9 cellular contexts compared by ENCODE assay signal in the genomic region with DNA sequence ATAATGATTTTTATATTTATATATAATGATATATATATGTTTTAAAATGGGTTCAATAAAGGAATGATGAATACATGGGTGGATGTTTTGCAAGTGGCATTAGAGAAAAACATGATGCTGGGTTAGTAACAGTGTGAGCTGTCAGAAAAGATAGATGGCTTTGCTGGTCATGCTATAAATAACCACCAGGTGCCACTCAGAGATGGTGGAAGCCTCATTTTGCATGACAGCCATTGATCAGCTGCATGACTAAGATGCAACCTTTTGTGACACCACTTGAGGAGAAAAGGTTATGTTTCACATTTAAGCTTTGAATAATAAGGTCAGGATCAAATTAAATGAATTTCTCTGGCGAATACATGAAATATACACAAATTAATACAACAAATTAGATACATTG.
DNase-seq lines count a peak whose midpoint lies in the region; ATAC-seq and TF ChIP-seq lines count a peak whose summit lies in the region.
"Had no signal": no experiment of that assay in that cellular context is flagged by ENCODE, and none has a peak within 500 bp of the region (broad histone marks: within the 10 kb centered on the region; RNA-seq: fewer than 3 reads in every experiment).

No MANE protein-coding gene starts in this region.

- intact Hi-C loops in OCI-LY7 (cut with micrococcal nuclease; ENCODE audit: unreplicated experiment): loop anchor here (2.0 to 10.0 kb wide), 4 partner anchors 196 to 735 kb away; no protein-coding TSS in a partner anchor
- intact Hi-C loops in lower lobe of right lung (cut with DNase I): no loop called here

- CTCF ChIA-PET in OCI-LY7 (lab: Charles Lee; ENCODE audit: unreplicated experiment): no interaction called here

- H3K4me1 ChIP-seq in OCI-LY7 (ENCODE audit: insufficient read depth, low read length, poor library complexity, severe bottlenecking) (peaks cover 30% of the 10 kb centered on the region), lower lobe of right lung (no peaks in the 10 kb centered on the region)

- POLR2A ChIA-PET in OCI-LY7 (lab: Charles Lee): interaction anchor here (0.7 to 2.3 kb wide), 10 partner anchors 9 to 502 kb away, joined by 3 to 11 read pairs (median 3); no protein-coding TSS in a partner anchor

- no peak overlapping the region for H3K9ac ChIP-seq in neural cell (ENCODE audit: low read length)

- H3K27ac ChIP-seq in OCI-LY7 (ENCODE audit: low read depth, low read length, poor library complexity, severe bottlenecking) (peak overlapping the region; percentile 63), neural cell (ENCODE audit: low read length) (peak overlapping the region; percentile 78), lower lobe of right lung (no peak overlapping the region)

- ATAC-seq in GM19025 (IDR thresholded peaks at IDR 0.05; ENCODE audit: low read depth, unreplicated experiment): peak; percentile 68
- ATAC-seq in HG03108 (IDR thresholded peaks at IDR 0.05; ENCODE audit: unreplicated experiment): peak; percentile 74
- ATAC-seq in lower lobe of right lung: no peak

- H3K4me2 ChIP-seq in OCI-LY7 (ENCODE audit: low read length) (peak overlapping the region; percentile 56), neural cell (ENCODE audit: low read length) (peak overlapping the region; percentile 53)

- H4K20me1 ChIP-seq in OCI-LY7 (ENCODE audit: insufficient read depth, low read length) (no peaks in the 10 kb centered on the region), neural cell (ENCODE audit: insufficient read depth) (no peaks in the 10 kb centered on the region)

- TF ChIP-seq RAD21 in neural cell (conservative IDR thresholded peaks at IDR 0.05): peak; percentile 73

- no peaks in the 10 kb centered on the region for H3K27me3 ChIP-seq in neural cell (ENCODE audit: insufficient read depth, low read depth, low read length)
- no peaks in the 10 kb centered on the region for H3K27me3 ChIP-seq in lower lobe of right lung (ENCODE audit: low read depth)

- DNase-seq in OCI-LY7 (ENCODE audit: low spot score): peak; percentile 90
- no peak for DNase-seq in mucosa of gallbladder (ENCODE audit: low spot score)
- no peak for DNase-seq in GM19240 (ENCODE audit: insufficient read length, low spot score)
- DNase-seq in stimulated activated CD4-positive, alpha-beta T cell treated with anti-CD3 and anti-CD28 coated beads, Interleukin-4, amount 100 ng/mL, for 24 hours: no peak
- no peak for DNase-seq in lower lobe of right lung
- DNase-seq: foreskin melanocyte had no signal

- BruUV-seq in OCI-LY7 (replicated peaks; lab: Mats Ljungman, UMichigan): no TSS peak

- H3K4me3 ChIP-seq in OCI-LY7 (ENCODE audit: low read depth, low read length, poor library complexity, severe bottlenecking) (peak overlapping the region; percentile 25), neural cell (ENCODE audit: low read length) (peak overlapping the region; percentile 7), lower lobe of right lung (no peak overlapping the region)

- H3K9me2 ChIP-seq in OCI-LY7 (ENCODE audit: insufficient read depth, low read length) (no peaks in the 10 kb centered on the region), neural cell (ENCODE audit: insufficient read depth, low read length) (no peaks in the 10 kb centered on the region)

- peak overlapping the region; percentile 81 for H2AFZ ChIP-seq in OCI-LY7 (ENCODE audit: low read length)
- no peak overlapping the region for H2AFZ ChIP-seq in neural cell (ENCODE audit: low read depth, low read length)

- TF ChIP-seq CTCF in OCI-LY7 (conservative IDR thresholded peaks at IDR 0.05; ENCODE audit: low read length) (peak; percentile 57), neural cell (IDR thresholded peaks at IDR 0.05; ENCODE audit: poor library complexity, severe bottlenecking) (peak; percentile 65), lower lobe of right lung (IDR thresholded peaks at IDR 0.05) (no peak)

- H3K79me2 ChIP-seq in OCI-LY7 (ENCODE audit: insufficient read depth, low read depth, low read length): no peaks in the 10 kb centered on the region
- no peaks in the 10 kb centered on the region for H3K79me2 ChIP-seq in neural cell (replicated peaks; ENCODE audit: insufficient read depth, low read length)

- TF ChIP-seq EP300 in neural cell (conservative IDR thresholded peaks at IDR 0.05; ENCODE audit: poor library complexity, severe bottlenecking): peak; percentile 92

- peaks cover 2% of the 10 kb centered on the region for H3F3A ChIP-seq in neural cell (ENCODE audit: insufficient read depth, low read length, poor library complexity, severe bottlenecking)

- H3K9me3 ChIP-seq in OCI-LY7 (ENCODE audit: low read length) (peaks cover 6% of the 10 kb centered on the region; the same call in 1 of the 2 replicates), neural cell (ENCODE audit: low read length) (no peaks in the 10 kb centered on the region), lower lobe of right lung (no peaks in the 10 kb centered on the region)

- H3K36me3 ChIP-seq in OCI-LY7 (ENCODE audit: insufficient read depth, low read length) (peaks cover 7% of the 10 kb centered on the region), neural cell (ENCODE audit: insufficient read depth, low read length) (no peaks in the 10 kb centered on the region), lower lobe of right lung (no peaks in the 10 kb centered on the region)

TF ChIP-seq in neural cell, 6 proteins besides CTCF, POLR2A, EP300 and RAD21:
- TF ChIP-seq POLR2AphosphoS5 (IDR thresholded peaks at IDR 0.05): peak; percentile 68
- TF ChIP-seq TAF1 (IDR thresholded peaks at IDR 0.05; ENCODE audit: low read depth): no peak
- TF ChIP-seq SMC3 (conservative IDR thresholded peaks at IDR 0.05; ENCODE audit: poor library complexity): peak; percentile 69

Comparison
In these comparisons a context has a peak if more than half of its experiments do, and no peak if none do; other contexts are left out.
1. ATAC-seq: peak in GM19025 (single experiment) and HG03108 (single experiment); none in lower lobe of right lung (0 of 2).